Comparison of ENCODE assay signal across 8 cellular contexts in the genomic region with DNA sequence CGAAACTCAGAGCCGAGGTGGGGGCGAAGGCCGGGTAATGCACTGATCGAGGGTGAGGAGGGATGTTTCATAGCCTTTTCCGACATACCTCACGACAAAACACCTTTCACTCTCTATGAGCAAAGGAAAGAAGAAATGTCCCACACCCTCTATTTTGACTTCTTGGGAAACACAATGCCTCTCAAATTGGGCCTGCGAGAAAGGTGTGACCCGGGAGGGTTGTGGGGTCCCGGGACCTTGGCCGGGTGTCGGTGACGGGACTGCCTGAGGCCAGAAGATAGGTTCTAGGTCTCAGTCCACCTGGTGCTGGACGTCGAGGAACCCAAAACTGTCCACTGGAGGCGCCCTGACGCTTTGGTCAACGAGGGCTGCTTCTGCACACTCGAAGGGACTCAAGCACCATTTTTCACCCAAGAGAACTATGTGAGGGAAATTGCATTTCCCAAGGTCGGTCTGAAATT. TPM values are rescaled to one million over a fixed set of nuclear protein-coding genes. Genes with fewer than 3 reads are reported as not detected.
DNase-seq lines count a peak whose midpoint lies in the region; ATAC-seq and TF ChIP-seq lines count a peak whose summit lies in the region.

No MANE protein-coding gene starts in this region.

- H3K9me3 ChIP-seq in SK-N-SH, result no peaks in the 10 kb centered on the region
- no peaks in the 10 kb centered on the region for H3K9me3 ChIP-seq in neuronal stem cell (replicated peaks in 1 of 2; ENCODE audit: control insufficient read depth in 2 of 2, insufficient read depth in 1 of 2, low read depth in 1 of 2, low read length in 2 of 2)

- H3K4me1 ChIP-seq in SK-N-SH (ENCODE audit: control insufficient read depth in 1 of 2, insufficient read depth in 2 of 2, low read depth in 1 of 2, low read length in 1 of 2) (peaks cover 0 to 38% of the 10 kb centered on the region in 2 experiments; a peak in 2 of 4 replicates), neuronal stem cell (ENCODE audit: control insufficient read depth in 2 of 2, insufficient read depth in 1 of 2, low read depth in 1 of 2, low read length in 2 of 2) (peaks cover 22 to 27% of the 10 kb centered on the region in 2 donors)

- POLR2A ChIA-PET in SK-N-SH (lab: Yijun Ruan, JAX), result no interaction called here

- H3K79me2 ChIP-seq in SK-N-SH (ENCODE audit: insufficient read depth), result no peaks in the 10 kb centered on the region

- H3K4me2 ChIP-seq in SK-N-SH (peak overlapping the region; percentile 59), neuronal stem cell (ENCODE audit: insufficient read depth, low read length, poor library complexity, severe bottlenecking) (no peak overlapping the region)

- peak; percentile 65 for TF ChIP-seq CTCF in SK-N-SH (IDR thresholded peaks at IDR 0.05)

- H2BK120ac ChIP-seq in neuronal stem cell (ENCODE audit: low read depth, low read length), result no peak overlapping the region

- H3K4me3 ChIP-seq in SK-N-SH (ENCODE audit: low read depth in 2 of 2, low read length in 1 of 2) (peak overlapping the region; percentile 44 to 48; a peak in 3 of 4 replicates), neuronal stem cell (ENCODE audit: low read length in 2 of 2) (no peak overlapping the region)

- CTCF ChIA-PET in SK-N-SH (lab: Yijun Ruan, JAX), result interaction anchor here (0.8 to 8.1 kb wide), 25 partner anchors 9 to 924 kb away, joined by 3 to 111 read pairs (median 4); no protein-coding TSS in a partner anchor

- peak; percentile 66 for TF ChIP-seq RAD21 in SK-N-SH (IDR thresholded peaks at IDR 0.05; ENCODE audit: low read length)

- no peak overlapping the region for H2BK15ac ChIP-seq in neuronal stem cell (ENCODE audit: low read length)

- H2AK5ac ChIP-seq in neuronal stem cell (ENCODE audit: low read depth, low read length), result no peak overlapping the region

- H3F3A ChIP-seq in SK-N-SH (replicated peaks; ENCODE audit: insufficient read depth), result peaks cover 5% of the 10 kb centered on the region

- no peak overlapping the region for H3K18ac ChIP-seq in neuronal stem cell (ENCODE audit: low read length)

- H2AFZ ChIP-seq in SK-N-SH (ENCODE audit: low read depth) (no peak overlapping the region; the same call in 1 of the 2 replicates), neuronal stem cell (ENCODE audit: low read length) (no peak overlapping the region)

- H3K9me2 ChIP-seq in SK-N-SH, result no peaks in the 10 kb centered on the region

- no peak overlapping the region for H3K4ac ChIP-seq in neuronal stem cell (ENCODE audit: low read length)

- no peaks in the 10 kb centered on the region for H3K79me1 ChIP-seq in neuronal stem cell (ENCODE audit: low read depth, low read length)

- no peak overlapping the region for H3K9ac ChIP-seq in SK-N-SH
- H3K9ac ChIP-seq in neuronal stem cell (ENCODE audit: low read depth, low read length, poor library complexity), result no peak overlapping the region

- H4K8ac ChIP-seq in neuronal stem cell (ENCODE audit: low read depth, low read length), result no peak overlapping the region

- WGBS in SK-N-SH (ENCODE audit: low lambda C conversion rate), result 3% methylated on average over 15 of the region's 20 CpGs
- no CpG with 5 or more reads among the region's 20 CpGs for WGBS in neuronal stem cell (ENCODE audit: extremely low coverage in 2 of 2, insufficient read length in 2 of 2, insufficient replicate concordance in 1 of 2), 2 donors

- H2BK5ac ChIP-seq in neuronal stem cell (ENCODE audit: low read length), result no peak overlapping the region

- no peak for TF ChIP-seq EP300 in SK-N-SH (IDR thresholded peaks at IDR 0.05; ENCODE audit: borderline replicate concordance in 1 of 2, low read depth in 1 of 2, low read length in 1 of 2)

- ATAC-seq in HG02973 (IDR thresholded peaks at IDR 0.05; ENCODE audit: unreplicated experiment), result no peak

- H3K27me3 ChIP-seq in SK-N-SH (ENCODE audit: insufficient read depth), result peaks cover 41% of the 10 kb centered on the region
- peaks cover 27 to 98% (median 82%) of the 10 kb centered on the region in 3 experiments for H3K27me3 ChIP-seq in neuronal stem cell (ENCODE audit: control insufficient read depth in 3 of 3, insufficient read depth in 3 of 3, low read depth in 1 of 3, low read length in 3 of 3)

- peak; percentile 47 for DNase-seq in COLO668 (lab: John Stamatoyannopoulos, UW; ENCODE audit: unreplicated experiment)
- peak; percentile 48 for DNase-seq in HCEC 1CT
- peak; percentile 77 for DNase-seq in SK-N-SH
- DNase-seq in erythroblast (lab: John Stamatoyannopoulos, UW), result peak; percentile 55 to 59
- peak; percentile 39 for DNase-seq in neuronal stem cell (ENCODE audit: low spot score)
- no peak for DNase-seq in mesenteric fat pad (ENCODE audit: low spot score)
- DNase-seq in NCI-H187 (lab: John Stamatoyannopoulos, UW), result no peak

- H3K36me3 ChIP-seq in SK-N-SH (replicated peaks in 1 of 2; ENCODE audit: control insufficient read depth in 1 of 2, insufficient read depth in 2 of 2, low read length in 1 of 2) (no peaks in the 10 kb centered on the region), neuronal stem cell (replicated peaks in 1 of 2; ENCODE audit: control insufficient read depth in 2 of 2, insufficient read depth in 2 of 2, low read length in 2 of 2) (no peaks in the 10 kb centered on the region)

- no peak overlapping the region for H4K91ac ChIP-seq in neuronal stem cell (ENCODE audit: low read depth, low read length, poor library complexity)

- H3K27ac ChIP-seq in SK-N-SH (ENCODE audit: low read depth in 2 of 2, low read length in 1 of 2), result no peak overlapping the region
- H3K27ac ChIP-seq in neuronal stem cell (replicated peaks; ENCODE audit: low read length), result no peak overlapping the region

- no peak overlapping the region for H3K23ac ChIP-seq in neuronal stem cell (ENCODE audit: low read depth, low read length, poor library complexity)

- H3K14ac ChIP-seq in neuronal stem cell (ENCODE audit: low read length), result no peak overlapping the region

- H2BK12ac ChIP-seq in neuronal stem cell (ENCODE audit: low read length), result no peak overlapping the region

- no peak for TF ChIP-seq POLR2A in erythroblast (IDR thresholded peaks at IDR 0.05; ENCODE audit: low read length)

- H4K20me1 ChIP-seq in SK-N-SH (ENCODE audit: insufficient read depth), result no peaks in the 10 kb centered on the region

TF ChIP-seq in SK-N-SH, 30 proteins besides CTCF, POLR2A, EP300 and RAD21:
- TF ChIP-seq, protein P1, sequence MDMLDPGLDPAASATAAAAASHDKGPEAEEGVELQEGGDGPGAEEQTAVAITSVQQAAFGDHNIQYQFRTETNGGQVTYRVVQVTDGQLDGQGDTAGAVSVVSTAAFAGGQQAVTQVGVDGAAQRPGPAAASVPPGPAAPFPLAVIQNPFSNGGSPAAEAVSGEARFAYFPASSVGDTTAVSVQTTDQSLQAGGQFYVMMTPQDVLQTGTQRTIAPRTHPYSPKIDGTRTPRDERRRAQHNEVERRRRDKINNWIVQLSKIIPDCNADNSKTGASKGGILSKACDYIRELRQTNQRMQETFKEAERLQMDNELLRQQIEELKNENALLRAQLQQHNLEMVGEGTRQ (IDR thresholded peaks at IDR 0.05; ENCODE audit: borderline replicate concordance, low read depth, low read length), result no peak
- TF ChIP-seq POLR2AphosphoS5 (IDR thresholded peaks at IDR 0.05; ENCODE audit: low read depth, low read length) (no peak), NRF1 (IDR thresholded peaks at IDR 0.05; ENCODE audit: low read depth, low read length) (no peak), MEF2A (IDR thresholded peaks at IDR 0.05; ENCODE audit: borderline replicate concordance, low read depth) (no peak), ELF1 (IDR thresholded peaks at IDR 0.05) (no peak), FOSL2 (IDR thresholded peaks at IDR 0.05; ENCODE audit: borderline replicate concordance, low read depth) (no peak), SMC3 (IDR thresholded peaks at IDR 0.05; ENCODE audit: low read depth, low read length) (peak; percentile 23; the same call in 1 of the 2 replicates), FOXM1 (IDR thresholded peaks at IDR 0.05; ENCODE audit: low read depth) (no peak), JUND (IDR thresholded peaks at IDR 0.05) (no peak), NFIC (IDR thresholded peaks at IDR 0.05; ENCODE audit: borderline replicate concordance) (no peak), RXRA (IDR thresholded peaks at IDR 0.05; ENCODE audit: borderline replicate concordance, low read depth) (no peak), RCOR1 (IDR thresholded peaks at IDR 0.05; ENCODE audit: low read length) (0 out of 2 replicates have a peak, but pooled peaks have one; percentile 8), GABPA (IDR thresholded peaks at IDR 0.05; ENCODE audit: low read depth) (no peak), GATA2 (CRISPR knock-in tag; IDR thresholded peaks at IDR 0.05) (no peak), TCF12 (IDR thresholded peaks at IDR 0.05) (no peak), SIN3A (IDR thresholded peaks at IDR 0.05; ENCODE audit: borderline replicate concordance, low read depth, low read length) (no peak)
- TF ChIP-seq, protein P2, sequence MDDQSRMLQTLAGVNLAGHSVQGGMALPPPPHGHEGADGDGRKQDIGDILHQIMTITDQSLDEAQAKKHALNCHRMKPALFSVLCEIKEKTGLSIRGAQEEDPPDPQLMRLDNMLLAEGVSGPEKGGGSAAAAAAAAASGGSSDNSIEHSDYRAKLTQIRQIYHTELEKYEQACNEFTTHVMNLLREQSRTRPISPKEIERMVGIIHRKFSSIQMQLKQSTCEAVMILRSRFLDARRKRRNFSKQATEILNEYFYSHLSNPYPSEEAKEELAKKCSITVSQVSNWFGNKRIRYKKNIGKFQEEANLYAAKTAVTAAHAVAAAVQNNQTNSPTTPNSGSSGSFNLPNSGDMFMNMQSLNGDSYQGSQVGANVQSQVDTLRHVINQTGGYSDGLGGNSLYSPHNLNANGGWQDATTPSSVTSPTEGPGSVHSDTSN (IDR thresholded peaks at IDR 0.05), result no peak

RNA-seq across cellular contexts. Expression of a gene that starts 41.1 kb away (rescaled TPM):
- polyA plus RNA-seq in SK-N-SH (2012; rRNA removed), result 10.1 and 12.9 TPM in 2 replicates
- 12.3 and 12.4 TPM in 2 replicates for polyA plus RNA-seq in SK-N-SH (2012; cell fraction: cytosol; rRNA removed)
- 14.9 and 22.1 TPM in 2 replicates for polyA plus RNA-seq in SK-N-SH (2012; cell fraction: nucleus; rRNA removed)
- 16.5 TPM for polyA plus RNA-seq in neuronal stem cell (2013, experiment 1 of 2)
- 17.3 TPM for polyA plus RNA-seq in neuronal stem cell (2013, experiment 2 of 2)
- 106 TPM for total RNA-seq in mesenteric fat pad

RNA-seq across cellular contexts. Expression of a gene that starts 50.2 kb away (rescaled TPM):
- not detected in 2 replicates for polyA plus RNA-seq in SK-N-SH (2012; rRNA removed)
- not detected in 2 replicates for polyA plus RNA-seq in SK-N-SH (2012; cell fraction: cytosol; rRNA removed)
- polyA plus RNA-seq in SK-N-SH (2012; cell fraction: nucleus; rRNA removed), result not detected in 2 replicates
- 0.45 TPM for polyA plus RNA-seq in neuronal stem cell (2013, experiment 1 of 2)
- 0.42 TPM for polyA plus RNA-seq in neuronal stem cell (2013, experiment 2 of 2)
- not detected for total RNA-seq in mesenteric fat pad

Comparison
In these comparisons a context has a peak if more than half of its experiments do, and no peak if none do; other contexts are left out.
1. DNase-seq: peak in COLO668 (single experiment), HCEC 1CT (single experiment), SK-N-SH (single experiment), erythroblast (2 of 2) and neuronal stem cell (single experiment); none in mesenteric fat pad (single experiment) and NCI-H187 (0 of 2).
2. H3K4me3 ChIP-seq: peak in SK-N-SH (2 of 2); none in neuronal stem cell (0 of 2).